ENCODE assay signal across 18 cellular contexts in genomic region chr17:50185724-50186545, GRCh38. TPM values are rescaled to one million over a fixed set of nuclear protein-coding genes. Genes with fewer than 3 reads are reported as not detected.
A peak's percentile ranks its signal among the peaks of the same experiment; 100 is the strongest.
DNase-seq lines count a peak whose midpoint lies in the region; ATAC-seq and TF ChIP-seq lines count a peak whose summit lies in the region.
"Had no signal": no experiment of that assay in that cellular context is flagged by ENCODE, and none has a peak within 500 bp of the region (broad histone marks: within the 10 kb centered on the region; RNA-seq: fewer than 3 reads in every experiment).

No MANE protein-coding gene starts in this region.

- H3K4me1 ChIP-seq in OCI-LY3 (ENCODE audit: low read length) (peaks cover 50% of the 10 kb centered on the region), vagina (peaks cover 80% of the 10 kb centered on the region)

- peak overlapping the region; percentile 48; the same call in 1 of the 2 replicates for H3K4me2 ChIP-seq in OCI-LY3 (ENCODE audit: low read length)

- no peak for TF ChIP-seq POLR2A in vagina (IDR thresholded peaks at IDR 0.05)

- H3K27ac ChIP-seq in OCI-LY3 (ENCODE audit: low read length): no peak overlapping the region
- peak overlapping the region; percentile 92 to 97 for H3K27ac ChIP-seq in coronary artery
- H3K27ac ChIP-seq in vagina: peak overlapping the region; percentile 97
- H3K27ac ChIP-seq: cardiac muscle cell had no signal

- DNase-seq in coronary artery (ENCODE audit: low spot score) (no peak), naive B cell (no peak), vagina (ENCODE audit: extremely low spot score in 2 of 2) (no peak), NCI-H1436 treated with DMSO at 0.1 percent for 48 hours (lab: John Stamatoyannopoulos, UW) (no peak)
- DNase-seq in activated naive CD4-positive, alpha-beta T cell treated with anti-CD3 and anti-CD28 coated beads, Interleukin-2, amount 50 U/mL, for 16 hours: no peak
- DNase-seq: activated CD4-positive, alpha-beta T cell treated with anti-CD3 and anti-CD28 coated beads, Interleukin-2, amount 50 U/mL, for 4 hours; activated T-cell treated with anti-CD3 and anti-CD28 coated beads, Interleukin-2, amount 50 U/mL, for 1 hour; DMS153; effector CD4-positive, alpha-beta T cell; foreskin keratinocyte; KBM-7; natural killer cell; PC-3 had no signal

- no peaks in the 10 kb centered on the region for H3K36me3 Mint-ChIP-seq in naive B cell
- H3K36me3 Mint-ChIP-seq: activated naive CD8-positive, alpha-beta T cell; natural killer cell had no signal

- no peak overlapping the region for H2AFZ ChIP-seq in OCI-LY3 (ENCODE audit: low read depth, low read length)

- H3K27me3 Mint-ChIP-seq in naive B cell: no peaks in the 10 kb centered on the region
- H3K27me3 Mint-ChIP-seq: activated naive CD8-positive, alpha-beta T cell had no signal

- peaks cover 8% of the 10 kb centered on the region; the same call in 1 of the 2 replicates for H3K79me2 ChIP-seq in OCI-LY3 (ENCODE audit: low read length)

- ATAC-seq in naive B cell (ENCODE audit: low read depth in 2 of 2) (no peak), GM21737 (IDR thresholded peaks at IDR 0.05; ENCODE audit: unreplicated experiment) (no peak)
- ATAC-seq: foreskin keratinocyte, natural killer cell, PC-3 had no signal

- H3K9ac ChIP-seq in OCI-LY3 (ENCODE audit: low read length): no peak overlapping the region

- no peaks in the 10 kb centered on the region for H3K9me3 ChIP-seq in OCI-LY3 (ENCODE audit: insufficient read depth, low read length)
- H3K9me3 ChIP-seq in vagina: no peaks in the 10 kb centered on the region
- H3K9me3 ChIP-seq: left lung had no signal

- intact Hi-C loops in vagina (cut with DNase I): no loop called here

- peak overlapping the region in 5 of 8 donors; percentile 33 to 86 (median 61) for H3K4me3 Mint-ChIP-seq in naive B cell
- H3K4me3 Mint-ChIP-seq: activated naive CD8-positive, alpha-beta T cell; natural killer cell had no signal

- H3K27ac Mint-ChIP-seq in naive B cell: peak overlapping the region in 2 of 6 donors; percentile 39 to 52
- H3K27ac Mint-ChIP-seq: activated naive CD8-positive, alpha-beta T cell; natural killer cell had no signal

- H3K36me3 ChIP-seq in OCI-LY3 (replicated peaks; ENCODE audit: low read depth, low read length): peaks cover 51% of the 10 kb centered on the region
- peaks cover 0 to 40% of the 10 kb centered on the region in 2 donors for H3K36me3 ChIP-seq in vagina

- no peaks in the 10 kb centered on the region for H3K9me3 Mint-ChIP-seq in naive B cell
- H3K9me3 Mint-ChIP-seq: natural killer cell had no signal

- peaks cover 39 to 43% (median 42%) of the 10 kb centered on the region in 3 donors for H3K4me1 Mint-ChIP-seq in naive B cell

- no peaks in the 10 kb centered on the region for H4K20me1 ChIP-seq in OCI-LY3 (ENCODE audit: insufficient read depth, low read length)

- H3K27me3 ChIP-seq in OCI-LY3 (ENCODE audit: low read depth, low read length) (no peaks in the 10 kb centered on the region), vagina (no peaks in the 10 kb centered on the region)
- H3K27me3 ChIP-seq: cardiac muscle cell, foreskin keratinocyte, left lung had no signal

- no peak for TF ChIP-seq CTCF in OCI-LY3 (IDR thresholded peaks at IDR 0.05; ENCODE audit: low read depth, low read length)
- TF ChIP-seq CTCF in coronary artery (IDR thresholded peaks at IDR 0.05): no peak
- TF ChIP-seq CTCF in vagina (IDR thresholded peaks at IDR 0.05): no peak

- H3K4me3 ChIP-seq in OCI-LY3 (ENCODE audit: low read length) (no peak overlapping the region), coronary artery (no peak overlapping the region), vagina (no peak overlapping the region)
- H3K4me3 ChIP-seq: cardiac muscle cell, left lung had no signal

RNA-seq across cellular contexts. Expression of gene COL1A1, which starts 15.5 kb away (rescaled TPM):
- under 1 TPM in 2 of 6 donors, not detected in 4; 0.23 to 0.80 TPM for polyA plus RNA-seq in naive B cell (ENCODE audit: low read depth in 6 of 6)
- total RNA-seq in vagina: 171 TPM

RNA-seq across cellular contexts. Expression of gene SGCA, which starts 20.1 kb away (rescaled TPM):
- 10 to 100 TPM in 1 of 6 donors, 1 to 10 TPM in 5; 2.0 to 16.6 (median 3.5) TPM for polyA plus RNA-seq in naive B cell (ENCODE audit: low read depth in 6 of 6)
- 2.2 TPM for total RNA-seq in vagina
- total RNA-seq: foreskin keratinocyte, natural killer cell, PC-3 had no signal
- polyA plus RNA-seq: foreskin keratinocyte had no signal

RNA-seq across cellular contexts. Expression of gene PPP1R9B, which starts 35.5 kb away (rescaled TPM):
- polyA plus RNA-seq in naive B cell (ENCODE audit: low read depth in 6 of 6): 1 to 10 TPM in 5 of 6 donors, under 1 TPM in 1; 0.55 to 3.5 (median 2.3) TPM
- total RNA-seq in vagina: 37.6 TPM

RNA-seq across cellular contexts. Expression of gene SAMD14, which starts 56.0 kb away (rescaled TPM):
- under 1 TPM in 2 of 6 donors, not detected in 4; 0.11 to 0.31 TPM for polyA plus RNA-seq in naive B cell (ENCODE audit: low read depth in 6 of 6)
- 4.4 TPM for total RNA-seq in vagina
